Comparison of ENCODE assay signal across 1 cellular context in the genomic region with DNA sequence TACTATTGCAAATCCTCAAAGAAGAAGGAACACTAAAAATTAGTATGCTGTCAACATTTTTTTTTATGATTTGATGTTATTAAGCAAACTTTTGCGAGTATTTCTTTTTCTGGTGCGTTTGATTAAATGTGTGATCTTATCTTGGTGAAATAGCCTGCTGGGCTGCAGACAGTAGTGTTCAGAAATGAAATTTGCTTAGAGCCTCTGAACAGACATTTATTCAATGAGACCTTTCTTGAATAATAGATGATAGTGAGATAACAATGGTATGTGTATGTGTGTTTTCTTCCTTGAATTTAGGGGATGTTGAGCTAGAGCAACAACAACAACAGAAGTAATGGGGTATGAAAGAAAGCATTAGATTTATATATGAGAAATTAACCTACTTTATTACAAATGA.
TF ChIP-seq lines count a peak whose summit lies in the region.

No MANE protein-coding gene starts in this region.

TF ChIP-seq in SK-N-SH, 30 proteins besides CTCF, POLR2A, EP300 and RAD21 (continued from another document):
- TF ChIP-seq, protein P1, sequence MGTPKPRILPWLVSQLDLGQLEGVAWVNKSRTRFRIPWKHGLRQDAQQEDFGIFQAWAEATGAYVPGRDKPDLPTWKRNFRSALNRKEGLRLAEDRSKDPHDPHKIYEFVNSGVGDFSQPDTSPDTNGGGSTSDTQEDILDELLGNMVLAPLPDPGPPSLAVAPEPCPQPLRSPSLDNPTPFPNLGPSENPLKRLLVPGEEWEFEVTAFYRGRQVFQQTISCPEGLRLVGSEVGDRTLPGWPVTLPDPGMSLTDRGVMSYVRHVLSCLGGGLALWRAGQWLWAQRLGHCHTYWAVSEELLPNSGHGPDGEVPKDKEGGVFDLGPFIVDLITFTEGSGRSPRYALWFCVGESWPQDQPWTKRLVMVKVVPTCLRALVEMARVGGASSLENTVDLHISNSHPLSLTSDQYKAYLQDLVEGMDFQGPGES (IDR thresholded peaks at IDR 0.05; ENCODE audit: low read depth, low read length): no peak
- TF ChIP-seq GATA2 (CRISPR knock-in tag; IDR thresholded peaks at IDR 0.05): peak; percentile 56
- no peak for TF ChIP-seq FOXJ3 (CRISPR knock-in tag; IDR thresholded peaks at IDR 0.05)
TF ChIP-seq in SK-N-SH: peak in this region for 1.
